ENCODE assay signal across 20 cellular contexts in genomic region chr2:120985174-120985996, GRCh38.
"Had no signal": no experiment of that assay in that cellular context is flagged by ENCODE, and none has a peak within 500 bp of the region (broad histone marks: within the 10 kb centered on the region; RNA-seq: fewer than 3 reads in every experiment).

No MANE protein-coding gene starts in this region.

- DNase-seq: effector memory CD4-positive, alpha-beta T cell; gastrocnemius medialis; kidney; left cardiac atrium; left ventricle myocardium inferior; mesenchymal stem cell; naive B cell; stimulated activated CD4-positive, alpha-beta T cell treated with anti-CD3 and anti-CD28 coated beads, Interleukin-4, amount 100 ng/mL, for 1 hour; stimulated activated CD8-positive, alpha-beta memory T cell treated with anti-CD3 and anti-CD28 coated beads, Interleukin-4, amount 100 ng/mL, for 48 hours; uterus had no signal

- H3K27ac Mint-ChIP-seq: nephron; stimulated activated effector memory CD8-positive, alpha-beta T cell treated with anti-CD3 and anti-CD28 coated beads, Interleukin-12 subunit alpha, Interleukin-12 subunit beta, amount 100 ng/mL, for 72 hours; stimulated activated naive CD8-positive, alpha-beta T cell treated with anti-CD3 and anti-CD28 coated beads, Interleukin-15, Interleukin-2, amounts not matched to agents 100 ng/mL and 50 ng/mL, for 24 hours had no signal

- H3K9me3 Mint-ChIP-seq: nephron; stimulated activated effector memory CD8-positive, alpha-beta T cell treated with anti-CD3 and anti-CD28 coated beads, Interleukin-12 subunit alpha, Interleukin-12 subunit beta, amount 100 ng/mL, for 72 hours; stimulated activated naive CD8-positive, alpha-beta T cell treated with anti-CD3 and anti-CD28 coated beads, Interleukin-15, Interleukin-2, amounts not matched to agents 100 ng/mL and 50 ng/mL, for 24 hours had no signal

- H3K4me1 Mint-ChIP-seq: naive B cell; stimulated activated effector memory CD8-positive, alpha-beta T cell treated with anti-CD3 and anti-CD28 coated beads, Interleukin-12 subunit alpha, Interleukin-12 subunit beta, amount 100 ng/mL, for 72 hours had no signal

- H3K36me3 Mint-ChIP-seq: naive B cell; stimulated activated effector memory CD8-positive, alpha-beta T cell treated with anti-CD3 and anti-CD28 coated beads, Interleukin-12 subunit alpha, Interleukin-12 subunit beta, amount 100 ng/mL, for 72 hours had no signal

- H3K4me1 ChIP-seq: gastrocnemius medialis, left ventricle myocardium inferior, right atrium auricular region, tibial artery, upper lobe of left lung, uterus had no signal

- H3K27ac ChIP-seq: epithelial cell of prostate, esophagus muscularis mucosa, gastrocnemius medialis, left ventricle myocardium inferior, right atrium auricular region, tibial artery, upper lobe of left lung, uterus had no signal

- H3K4me3 ChIP-seq: esophagus muscularis mucosa, gastrocnemius medialis, left ventricle myocardium inferior, lung, right atrium auricular region, smooth muscle cell, tibial artery, upper lobe of left lung, uterus had no signal

- H3K27me3 Mint-ChIP-seq: naive B cell; stimulated activated naive CD8-positive, alpha-beta T cell treated with anti-CD3 and anti-CD28 coated beads, Interleukin-15, Interleukin-2, amounts not matched to agents 100 ng/mL and 50 ng/mL, for 24 hours had no signal

- H3K9me3 ChIP-seq: esophagus muscularis mucosa, gastrocnemius medialis, right atrium auricular region, tibial artery, upper lobe of left lung, uterus had no signal

- H3K4me3 Mint-ChIP-seq: naive B cell; nephron; stimulated activated effector memory CD8-positive, alpha-beta T cell treated with anti-CD3 and anti-CD28 coated beads, Interleukin-12 subunit alpha, Interleukin-12 subunit beta, amount 100 ng/mL, for 72 hours; stimulated activated naive CD8-positive, alpha-beta T cell treated with anti-CD3 and anti-CD28 coated beads, Interleukin-15, Interleukin-2, amounts not matched to agents 100 ng/mL and 50 ng/mL, for 24 hours had no signal

- H3K27me3 ChIP-seq: esophagus muscularis mucosa, gastrocnemius medialis, right atrium auricular region, tibial artery, upper lobe of left lung, uterus had no signal

- H3K36me3 ChIP-seq: gastrocnemius medialis, left ventricle myocardium inferior, right atrium auricular region, uterus had no signal
